Comparison of ENCODE assay signal across 16 cellular contexts in genomic region chr1:204705888-204706837, GRCh38. TPM values are rescaled to one million over a fixed set of nuclear protein-coding genes. Genes with fewer than 3 reads are reported as not detected.
DNase-seq lines count a peak whose midpoint lies in the region; ATAC-seq lines count a peak whose summit lies in the region.
"Had no signal": no experiment of that assay in that cellular context is flagged by ENCODE, and none has a peak within 500 bp of the region (broad histone marks: within the 10 kb centered on the region; RNA-seq: fewer than 3 reads in every experiment).

No MANE protein-coding gene starts in this region.

- no peak overlapping the region for H3K4me3 Mint-ChIP-seq in activated naive CD8-positive, alpha-beta T cell treated with anti-CD3 and anti-CD28 coated beads, Interleukin-2, amount 50 U/mL, for 24 hours
- H3K4me3 Mint-ChIP-seq: activated T-cell treated with anti-CD3 and anti-CD28 coated beads, Interleukin-2, amount 50 U/mL, for 24 hours; dendritic cell treated with granulocyte-macrophage colony-stimulating factor and Interleukin-4, amounts not matched to agents 40 ng/mL and 50 ng/mL, for 4 days had no signal

- peak overlapping the region; percentile 61 for H3K27ac Mint-ChIP-seq in activated naive CD8-positive, alpha-beta T cell treated with anti-CD3 and anti-CD28 coated beads, Interleukin-2, amount 50 U/mL, for 24 hours
- H3K27ac Mint-ChIP-seq: activated T-cell treated with anti-CD3 and anti-CD28 coated beads, Interleukin-2, amount 50 U/mL, for 24 hours; dendritic cell treated with granulocyte-macrophage colony-stimulating factor and Interleukin-4, amounts not matched to agents 40 ng/mL and 50 ng/mL, for 4 days had no signal

- H3K27me3 Mint-ChIP-seq in activated naive CD8-positive, alpha-beta T cell treated with anti-CD3 and anti-CD28 coated beads, Interleukin-2, amount 50 U/mL, for 24 hours, result no peaks in the 10 kb centered on the region

- peaks cover 20% of the 10 kb centered on the region for H3K4me1 Mint-ChIP-seq in activated naive CD8-positive, alpha-beta T cell treated with anti-CD3 and anti-CD28 coated beads, Interleukin-2, amount 50 U/mL, for 24 hours

- ATAC-seq in activated naive CD8-positive, alpha-beta T cell treated with anti-CD3 and anti-CD28 coated beads, Interleukin-2, amount 50 U/mL, for 24 hours, result no peak
- ATAC-seq in HG03175 (IDR thresholded peaks at IDR 0.05; ENCODE audit: unreplicated experiment), result no peak
- ATAC-seq in GM19023 (IDR thresholded peaks at IDR 0.05; ENCODE audit: unreplicated experiment), result no peak
- ATAC-seq: GM12878, heart right ventricle had no signal

- H3K36me3 Mint-ChIP-seq in activated naive CD8-positive, alpha-beta T cell treated with anti-CD3 and anti-CD28 coated beads, Interleukin-2, amount 50 U/mL, for 24 hours (ENCODE audit: low read depth), result no peaks in the 10 kb centered on the region

- no peaks in the 10 kb centered on the region for H3K9me3 Mint-ChIP-seq in activated naive CD8-positive, alpha-beta T cell treated with anti-CD3 and anti-CD28 coated beads, Interleukin-2, amount 50 U/mL, for 24 hours
- H3K9me3 Mint-ChIP-seq: activated T-cell treated with anti-CD3 and anti-CD28 coated beads, Interleukin-2, amount 50 U/mL, for 24 hours; dendritic cell treated with granulocyte-macrophage colony-stimulating factor and Interleukin-4, amounts not matched to agents 40 ng/mL and 50 ng/mL, for 4 days had no signal

- DNase-seq in DMS 273 (lab: John Stamatoyannopoulos, UW; ENCODE audit: unreplicated experiment) (peak; percentile 41), DMS 273 treated with DMSO at 0.1 percent for 48 hours (lab: John Stamatoyannopoulos, UW) (no peak), HUDEP-2 (lab: John Stamatoyannopoulos, UW; ENCODE audit: unreplicated experiment in 76 of 76) (peak in 72 of 76 experiments; percentile 13 to 85 (median 51)), mesenteric fat pad (ENCODE audit: low spot score) (peak; percentile 67), activated gamma-delta T cell treated with Interleukin-2 at 50 U/mL for 16 hours (no peak)
- no peak for DNase-seq in activated naive CD8-positive, alpha-beta T cell treated with anti-CD3 and anti-CD28 coated beads, Interleukin-2, amount 50 U/mL, for 24 hours
- DNase-seq: activated CD4-positive, alpha-beta T cell treated with anti-CD3 and anti-CD28 coated beads for 4 hours; activated T-cell treated with anti-CD3 and anti-CD28 coated beads, Interleukin-2, amount 50 U/mL, for 24 hours; esophagus squamous epithelium; heart right ventricle; NCI-H187 treated with DMSO at 0.1 percent for 48 hours; SW 1271 had no signal

RNA-seq across cellular contexts. Expression of gene LRRN2, which starts 20.6 kb away (rescaled TPM):
- total RNA-seq in mesenteric fat pad, result 5.7 TPM
- total RNA-seq: GM12878 had no signal

Comparison
In these comparisons a context has a peak if more than half of its experiments do, and no peak if none do; other contexts are left out.
1. DNase-seq: peak in DMS 273 (single experiment), HUDEP-2 (72 of 76) and mesenteric fat pad (single experiment); none in DMS 273 treated with DMSO at 0.1 percent for 48 hours (single experiment), activated naive CD8-positive, alpha-beta T cell treated with anti-CD3 and anti-CD28 coated beads, Interleukin-2, amount 50 U/mL, for 24 hours (single experiment) and activated gamma-delta T cell treated with Interleukin-2 at 50 U/mL for 16 hours (single experiment).